19 cellular contexts compared by ENCODE assay signal in the genomic region with DNA sequence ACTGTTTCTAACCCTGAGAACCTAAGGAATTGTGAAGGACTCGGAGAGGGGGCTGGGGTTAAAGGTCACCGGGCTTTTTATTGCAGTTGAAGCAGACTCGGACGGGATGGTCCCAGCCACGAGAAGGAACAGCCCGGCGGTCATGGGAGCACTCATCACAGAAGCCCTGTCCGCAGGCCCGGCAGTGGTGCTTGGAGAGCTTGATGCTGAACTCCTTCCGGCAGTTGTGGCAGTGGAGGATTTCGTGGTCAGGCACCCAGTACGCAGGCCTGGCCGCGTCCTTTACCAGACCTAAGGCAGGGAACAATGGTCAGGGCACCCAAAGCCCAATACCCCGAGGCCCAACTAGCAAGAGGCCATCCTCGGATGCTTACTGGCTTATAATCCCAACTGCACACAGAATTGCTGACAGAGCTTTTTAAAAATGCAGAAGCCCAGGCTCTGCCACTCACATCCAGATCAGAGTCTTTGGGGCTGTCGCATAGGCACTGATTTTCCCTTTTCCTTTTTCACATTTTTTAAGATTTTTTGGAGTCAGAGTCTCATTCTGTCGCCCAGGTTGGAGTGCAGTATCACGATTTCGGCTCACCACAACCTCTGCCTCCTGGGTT.
"Had no signal": no experiment of that assay in that cellular context is flagged by ENCODE, and none has a peak within 500 bp of the region (broad histone marks: within the 10 kb centered on the region; RNA-seq: fewer than 3 reads in every experiment).

No MANE protein-coding gene starts in this region.

- DNase-seq: Karpas-422, KG1, MG63, NCI-H1092, NCI-H1105 treated with DMSO at 0.1 percent for 48 hours, NCI-H1417 treated with DMSO at 0.1 percent for 48 hours, NCI-H146, NCI-H1694 treated with DMSO at 0.1 percent for 48 hours, NCI-H1930, NCI-H2081, NCI-H2107, NCI-H2227 treated with DMSO at 0.1 percent for 48 hours, NCI-H526 treated with DMSO at 0.1 percent for 48 hours, NCI-H774, Right ventricle myocardium superior, RPMI8226, SK-N-SH, SW 1271 had no signal

- FAIRE-seq: RCC 7860 had no signal

- H3K9me3 ChIP-seq: MG63, SK-N-SH had no signal

- H3K9ac ChIP-seq: SK-N-SH had no signal

- H3K27me3 ChIP-seq: MG63 had no signal

- H3K4me3 ChIP-seq: MG63 had no signal

- H3K36me3 ChIP-seq: MG63 had no signal

- H3K4me2 ChIP-seq: SK-N-SH had no signal
